In genomic region chr11:59550368-59550841, GRCh38 we compare ENCODE assay signal across 8 cellular contexts. TPM values are rescaled to one million over a fixed set of nuclear protein-coding genes. Genes with fewer than 3 reads are reported as not detected.
DNase-seq lines count a peak whose midpoint lies in the region; ATAC-seq and TF ChIP-seq lines count a peak whose summit lies in the region.

No MANE protein-coding gene starts in this region.

- peak overlapping the region; percentile 81 for H3K4me2 ChIP-seq in DOHH2 (ENCODE audit: low read length)
- peak overlapping the region; percentile 92 for H3K4me2 ChIP-seq in GM23248 (ENCODE audit: unreplicated experiment)
- H3K4me2 ChIP-seq in Karpas-422 (ENCODE audit: low read depth, low read length, poor library complexity, severe bottlenecking): peak overlapping the region; percentile 80

- no peaks in the 10 kb centered on the region for H3K9me3 Mint-ChIP-seq in activated T-helper 17 cell treated with anti-CD3 and anti-CD28 coated beads, Interleukin-2, amount 50 U/mL, for 72 hours
- no peaks in the 10 kb centered on the region for H3K9me3 Mint-ChIP-seq in nephron progenitor cell
- H3K9me3 Mint-ChIP-seq in stimulated activated naive CD8-positive, alpha-beta T cell treated with anti-CD3 and anti-CD28 coated beads, Interleukin-15, Interleukin-2, amounts not matched to agents 100 ng/mL and 50 ng/mL, for 24 hours: no peaks in the 10 kb centered on the region

- DNase-seq in GM23248: peak; percentile 95
- peak; percentile 98 for DNase-seq in Karpas-422
- DNase-seq in RPMI8226: peak; percentile 96
- DNase-seq in fibroblast of the conjunctiva (ENCODE audit: low read depth): peak; percentile 92
- peak; percentile 85 for DNase-seq in nephron progenitor cell

- peak overlapping the region; percentile 92 for H2AFZ ChIP-seq in GM23248
- H2AFZ ChIP-seq in Karpas-422 (ENCODE audit: low read length): peak overlapping the region; percentile 90

- H4K20me1 ChIP-seq in DOHH2 (ENCODE audit: control insufficient read depth, insufficient read depth, low read depth, low read length) (no peaks in the 10 kb centered on the region), GM23248 (ENCODE audit: insufficient read depth) (no peaks in the 10 kb centered on the region), Karpas-422 (ENCODE audit: insufficient read depth, low read depth, low read length) (no peaks in the 10 kb centered on the region)

- H3K4me1 ChIP-seq in DOHH2 (ENCODE audit: control insufficient read depth, low read length): peaks cover 23% of the 10 kb centered on the region
- 0 out of 2 replicates have a peak, but pooled peaks cover under 1% of the 10 kb centered on the region for H3K4me1 ChIP-seq in GM23248 (ENCODE audit: insufficient read depth)
- peaks cover 29% of the 10 kb centered on the region for H3K4me1 ChIP-seq in Karpas-422 (ENCODE audit: low read length)

- WGBS in GM23248 (ENCODE audit: low coverage in 1 of 2, low lambda C conversion rate in 2 of 2, missing lambda C conversion rate in 2 of 2), 2 experiments: 0 to 1% methylated on average over 31 of the region's 31 CpGs

- peaks cover 16% of the 10 kb centered on the region for H3K4me1 Mint-ChIP-seq in activated T-helper 17 cell treated with anti-CD3 and anti-CD28 coated beads, Interleukin-2, amount 50 U/mL, for 72 hours
- peaks cover 27% of the 10 kb centered on the region for H3K4me1 Mint-ChIP-seq in nephron progenitor cell
- peaks cover 34% of the 10 kb centered on the region for H3K4me1 Mint-ChIP-seq in stimulated activated naive CD8-positive, alpha-beta T cell treated with anti-CD3 and anti-CD28 coated beads, Interleukin-15, Interleukin-2, amounts not matched to agents 100 ng/mL and 50 ng/mL, for 24 hours (ENCODE audit: low read depth)

- in situ Hi-C loops in GM23248 (cut with MboI): no loop called here

- H3K9ac ChIP-seq in GM23248: peak overlapping the region; percentile 85
- H3K9ac ChIP-seq in Karpas-422 (ENCODE audit: low read length): peak overlapping the region; percentile 69

- H3K36me3 Mint-ChIP-seq in activated T-helper 17 cell treated with anti-CD3 and anti-CD28 coated beads, Interleukin-2, amount 50 U/mL, for 72 hours (ENCODE audit: low read depth): peaks cover 17% of the 10 kb centered on the region
- H3K36me3 Mint-ChIP-seq in nephron progenitor cell (ENCODE audit: low read depth): no peaks in the 10 kb centered on the region
- peaks cover 12% of the 10 kb centered on the region for H3K36me3 Mint-ChIP-seq in stimulated activated naive CD8-positive, alpha-beta T cell treated with anti-CD3 and anti-CD28 coated beads, Interleukin-15, Interleukin-2, amounts not matched to agents 100 ng/mL and 50 ng/mL, for 24 hours (ENCODE audit: low read depth)

- H3K36me3 ChIP-seq in DOHH2 (ENCODE audit: control insufficient read depth, low read length) (no peaks in the 10 kb centered on the region), GM23248 (ENCODE audit: low read depth) (no peaks in the 10 kb centered on the region), Karpas-422 (ENCODE audit: insufficient read depth, low read length) (no peaks in the 10 kb centered on the region)

- H3K27me3 ChIP-seq in DOHH2 (ENCODE audit: control insufficient read depth, low read length) (no peaks in the 10 kb centered on the region), GM23248 (replicated peaks; ENCODE audit: insufficient read depth) (no peaks in the 10 kb centered on the region), Karpas-422 (ENCODE audit: low read length) (no peaks in the 10 kb centered on the region)

- H3K27me3 Mint-ChIP-seq in activated T-helper 17 cell treated with anti-CD3 and anti-CD28 coated beads, Interleukin-2, amount 50 U/mL, for 72 hours: no peaks in the 10 kb centered on the region
- peaks cover 23% of the 10 kb centered on the region for H3K27me3 Mint-ChIP-seq in nephron progenitor cell (ENCODE audit: low read depth, poor library complexity)
- H3K27me3 Mint-ChIP-seq in stimulated activated naive CD8-positive, alpha-beta T cell treated with anti-CD3 and anti-CD28 coated beads, Interleukin-15, Interleukin-2, amounts not matched to agents 100 ng/mL and 50 ng/mL, for 24 hours: peaks cover 13% of the 10 kb centered on the region

- peak; percentile 58 for TF ChIP-seq CTCF in DOHH2 (IDR thresholded peaks at IDR 0.05; ENCODE audit: low read depth, low read length, poor library complexity, severe bottlenecking)
- peak; percentile 43 for TF ChIP-seq CTCF in nephron progenitor cell (IDR thresholded peaks at IDR 0.05)

- peak overlapping the region; percentile 98 for H3K27ac Mint-ChIP-seq in activated T-helper 17 cell treated with anti-CD3 and anti-CD28 coated beads, Interleukin-2, amount 50 U/mL, for 72 hours
- H3K27ac Mint-ChIP-seq in nephron progenitor cell: peak overlapping the region; percentile 88
- H3K27ac Mint-ChIP-seq in stimulated activated naive CD8-positive, alpha-beta T cell treated with anti-CD3 and anti-CD28 coated beads, Interleukin-15, Interleukin-2, amounts not matched to agents 100 ng/mL and 50 ng/mL, for 24 hours: peak overlapping the region; percentile 96

- no peaks in the 10 kb centered on the region for H3K9me2 ChIP-seq in DOHH2 (replicated peaks; ENCODE audit: control insufficient read depth, low read length)
- H3K9me2 ChIP-seq in GM23248 (ENCODE audit: insufficient read depth): no peaks in the 10 kb centered on the region
- no peaks in the 10 kb centered on the region for H3K9me2 ChIP-seq in Karpas-422 (replicated peaks; ENCODE audit: insufficient read depth, low read length)

- H3K4me3 ChIP-seq in DOHH2 (ENCODE audit: low read length) (peak overlapping the region; percentile 79), GM23248 (peak overlapping the region; percentile 84), Karpas-422 (ENCODE audit: low read length) (peak overlapping the region; percentile 69)

- H3K4me3 Mint-ChIP-seq in activated T-helper 17 cell treated with anti-CD3 and anti-CD28 coated beads, Interleukin-2, amount 50 U/mL, for 72 hours: peak overlapping the region; percentile 80
- H3K4me3 Mint-ChIP-seq in nephron progenitor cell: peak overlapping the region; percentile 83
- H3K4me3 Mint-ChIP-seq in stimulated activated naive CD8-positive, alpha-beta T cell treated with anti-CD3 and anti-CD28 coated beads, Interleukin-15, Interleukin-2, amounts not matched to agents 100 ng/mL and 50 ng/mL, for 24 hours: peak overlapping the region; percentile 87

- H3F3A ChIP-seq in DOHH2 (ENCODE audit: control insufficient read depth, insufficient read depth) (peaks cover 18% of the 10 kb centered on the region), GM23248 (ENCODE audit: insufficient read depth) (peaks cover 33% of the 10 kb centered on the region)

- peak; percentile 90 for ATAC-seq in activated T-helper 17 cell treated with anti-CD3 and anti-CD28 coated beads, Interleukin-2, amount 50 U/mL, for 72 hours (replicated peaks)

- H3K79me2 ChIP-seq in DOHH2 (ENCODE audit: control insufficient read depth, low read length) (no peaks in the 10 kb centered on the region), GM23248 (ENCODE audit: insufficient read depth) (no peaks in the 10 kb centered on the region), Karpas-422 (ENCODE audit: low read length) (no peaks in the 10 kb centered on the region)

- H3K27ac ChIP-seq in DOHH2 (ENCODE audit: low read depth, low read length) (peak overlapping the region; percentile 88), GM23248 (peak overlapping the region; percentile 88), Karpas-422 (ENCODE audit: low read length) (peak overlapping the region; percentile 75)

- H3K9me3 ChIP-seq in DOHH2 (ENCODE audit: control insufficient read depth, insufficient read depth, low read length): no peaks in the 10 kb centered on the region
- no peaks in the 10 kb centered on the region for H3K9me3 ChIP-seq in GM23248 (ENCODE audit: low read depth)
- no peaks in the 10 kb centered on the region for H3K9me3 ChIP-seq in Karpas-422 (ENCODE audit: low read length)

RNA-seq across cellular contexts. Expression of gene OR4D9, which starts 39.1 kb away (rescaled TPM):
- total RNA-seq in GM23248 (2014; rRNA removed; shearing (Covaris generic)): not detected in 2 replicates
- not detected in 2 replicates for polyA plus RNA-seq in GM23248 (2016; fragmentation: Nextera tagmentation; extraction: Ambion mirVana)
- 0.18 TPM in 1 of 2 replicates, not detected in the other for total RNA-seq in Karpas-422 (2014; rRNA removed; shearing (Covaris generic); ENCODE audit: low replicate concordance)
- total RNA-seq in activated T-helper 17 cell treated with anti-CD3 and anti-CD28 coated beads, Interleukin-2, amount 50 U/mL, for 72 hours: not detected

RNA-seq across cellular contexts. Expression of gene OR4D11, which starts 47.0 kb away (rescaled TPM):
- not detected in 2 replicates for total RNA-seq in GM23248 (2014; rRNA removed; shearing (Covaris generic))
- polyA plus RNA-seq in GM23248 (2016; fragmentation: Nextera tagmentation; extraction: Ambion mirVana): not detected in 2 replicates
- total RNA-seq in Karpas-422 (2014; rRNA removed; shearing (Covaris generic); ENCODE audit: low replicate concordance): not detected in 2 replicates
- not detected for total RNA-seq in activated T-helper 17 cell treated with anti-CD3 and anti-CD28 coated beads, Interleukin-2, amount 50 U/mL, for 72 hours

Comparison
In these comparisons a context has a peak if more than half of its experiments do, and no peak if none do; other contexts are left out.
1. Peak in every context shown above with its lines: DNase-seq, ATAC-seq, H3K4me3 ChIP-seq and H3K27ac ChIP-seq.